ENCODE assay signal across 23 cellular contexts in genomic region chr5:139915834-139916233, GRCh38.
"Had no signal": no experiment of that assay in that cellular context is flagged by ENCODE, and none has a peak within 500 bp of the region (broad histone marks: within the 10 kb centered on the region; RNA-seq: fewer than 3 reads in every experiment).

No MANE protein-coding gene starts in this region.

- H3K9me3 ChIP-seq: adrenal gland, body of pancreas, breast epithelium, SJSA1, SK-N-SH had no signal

- ATAC-seq: activated naive CD4-positive, alpha-beta T cell treated with anti-CD3 and anti-CD28 coated beads, Interleukin-2, amount 50 U/mL, for 72 hours; body of pancreas; Panc1 had no signal

- FAIRE-seq: astrocyte, TTC549 had no signal

- H3K27ac ChIP-seq: adrenal gland, body of pancreas, breast epithelium, SJSA1 had no signal

- H3K4me3 ChIP-seq: adrenal gland, body of pancreas, breast epithelium, SJSA1 had no signal

- H3K9ac ChIP-seq: SK-N-SH had no signal

- H3K4me1 ChIP-seq: adrenal gland, breast epithelium, SJSA1 had no signal

- DNase-seq: activated B cell treated with CpG ODN at 0.5 μM for 24 hours; activated CD4-positive, alpha-beta memory T cell treated with anti-CD3 and anti-CD28 coated beads, Interleukin-2, amount 10 ng/mL, durations not matched to agents 7 days and 5 days; activated CD4-positive, alpha-beta T cell treated with anti-CD3 and anti-CD28 coated beads for 4 hours; activated CD4-positive, CD25-positive, alpha-beta regulatory T cell treated with anti-CD3 and anti-CD28 coated beads, Interleukin-2, amount 50 U/mL, for 72 hours; activated gamma-delta T cell; activated naive CD4-positive, alpha-beta T cell treated with Interleukin-2 at 50 U/mL for 16 hours; activated T-cell treated with anti-CD3 and anti-CD28 coated beads, Interleukin-2, amount 50 U/mL, for 24 hours; NCI-H1092; NCI-H1436 treated with DMSO at 0.1 percent for 48 hours; NCI-H1694 treated with DMSO at 0.1 percent for 48 hours; NCI-H2029; NCI-H345; NCI-H524 treated with DMSO at 0.1 percent for 48 hours; SHP77; SK-N-SH had no signal

- H3K36me3 ChIP-seq: adrenal gland, breast epithelium, SJSA1 had no signal

- H3K27me3 ChIP-seq: adrenal gland, body of pancreas, breast epithelium had no signal

- H3K4me2 ChIP-seq: SK-N-SH had no signal
